Comparison of ENCODE assay signal across 8 cellular contexts in genomic region chr4:36208884-36209473, GRCh38. TPM values are rescaled to one million over a fixed set of nuclear protein-coding genes. Genes with fewer than 3 reads are reported as not detected.
A peak's percentile ranks its signal among the peaks of the same experiment; 100 is the strongest.
DNase-seq lines count a peak whose midpoint lies in the region; ATAC-seq lines count a peak whose summit lies in the region.

No MANE protein-coding gene starts in this region.

- H3K4me3 ChIP-seq in naive thymus-derived CD4-positive, alpha-beta T cell (ENCODE audit: low read length) = no peak overlapping the region

- H3K36me3 ChIP-seq in naive thymus-derived CD4-positive, alpha-beta T cell (ENCODE audit: control insufficient read depth in 2 of 3, insufficient read depth in 3 of 3, low read length in 3 of 3) = peaks cover 0 to 4% (median 3%) of the 10 kb centered on the region in 3 experiments

- CTCF ChIA-PET in naive thymus-derived CD4-positive, alpha-beta T cell (lab: Charles Lee) = no interaction called here

- H3K9me3 ChIP-seq in naive thymus-derived CD4-positive, alpha-beta T cell (ENCODE audit: control insufficient read depth in 2 of 3, low read length in 3 of 3) = no peaks in the 10 kb centered on the region

- H3K27ac ChIP-seq in naive thymus-derived CD4-positive, alpha-beta T cell (ENCODE audit: low read depth, low read length) = no peak overlapping the region

- H3K36me3 Mint-ChIP-seq in naive thymus-derived CD4-positive, alpha-beta T cell = peaks cover 11 to 59% (median 38%) of the 10 kb centered on the region in 5 donors

- peak overlapping the region in 7 of 9 donors; percentile 20 to 84 (median 45) for H3K27ac Mint-ChIP-seq in naive thymus-derived CD4-positive, alpha-beta T cell

- peaks cover 16 to 53% (median 43%) of the 10 kb centered on the region in 7 donors for H3K4me1 Mint-ChIP-seq in naive thymus-derived CD4-positive, alpha-beta T cell

- POLR2A ChIA-PET in naive thymus-derived CD4-positive, alpha-beta T cell (lab: Charles Lee) = interaction anchor here (0.6 kb wide), 1 partner anchor 24 kb away, joined by 3 read pairs; no protein-coding TSS in a partner anchor

- peak overlapping the region in 9 of 10 donors; percentile 34 to 68 (median 57) for H3K4me3 Mint-ChIP-seq in naive thymus-derived CD4-positive, alpha-beta T cell

- H3K27me3 Mint-ChIP-seq in naive thymus-derived CD4-positive, alpha-beta T cell = no peaks in the 10 kb centered on the region

- intact Hi-C loops in naive thymus-derived CD4-positive, alpha-beta T cell (cut with micrococcal nuclease) = loop anchor here (1.0 to 2.0 kb wide), 5 partner anchors 18 to 77 kb away; no protein-coding TSS in a partner anchor

- ATAC-seq in GM18861 (IDR thresholded peaks at IDR 0.05; ENCODE audit: unreplicated experiment) (peak; percentile 84), GM21619 (IDR thresholded peaks at IDR 0.05; ENCODE audit: unreplicated experiment) (peak; percentile 89), HG03558 (IDR thresholded peaks at IDR 0.05; ENCODE audit: extremely low read depth, unreplicated experiment) (peak; percentile 77)
- ATAC-seq in naive thymus-derived CD4-positive, alpha-beta T cell = peak; percentile 79

- no peaks in the 10 kb centered on the region for H3K9me3 Mint-ChIP-seq in naive thymus-derived CD4-positive, alpha-beta T cell

- peak in 6 of 9 donors; percentile 22 to 42 (median 32) for DNase-seq in naive thymus-derived CD4-positive, alpha-beta T cell
- no peak for DNase-seq in effector CD4-positive, alpha-beta T cell
- no peak for DNase-seq in stimulated activated CD4-positive, alpha-beta T cell treated with anti-CD3 and anti-CD28 coated beads, Interleukin-15, amount 100 ng/mL, for 24 hours
- no peak for DNase-seq in cortex of kidney (lab: John Stamatoyannopoulos, UW)
- DNase-seq in Ammon's horn (ENCODE audit: low spot score) = no peak

- H3K27me3 ChIP-seq in naive thymus-derived CD4-positive, alpha-beta T cell (ENCODE audit: control insufficient read depth in 2 of 2, insufficient read depth in 2 of 2, low read length in 2 of 2) = no peaks in the 10 kb centered on the region

- peaks cover 5 to 45% of the 10 kb centered on the region in 2 donors for H3K4me1 ChIP-seq in naive thymus-derived CD4-positive, alpha-beta T cell (ENCODE audit: control insufficient read depth in 2 of 2, insufficient read depth in 2 of 2, low read length in 2 of 2)

RNA-seq across cellular contexts. Expression of gene ARAP2, which starts 35.3 kb away (rescaled TPM):
- total RNA-seq in naive thymus-derived CD4-positive, alpha-beta T cell = 10 to 100 TPM; 39.7 to 78.5 (median 44.7) TPM
- polyA plus RNA-seq in naive thymus-derived CD4-positive, alpha-beta T cell = 10 to 100 TPM; 10.4 to 13.8 TPM

Comparison
In these comparisons a context has a peak if more than half of its experiments do, and no peak if none do; other contexts are left out.
1. DNase-seq: peak in naive thymus-derived CD4-positive, alpha-beta T cell (6 of 9); none in effector CD4-positive, alpha-beta T cell (single experiment), stimulated activated CD4-positive, alpha-beta T cell treated with anti-CD3 and anti-CD28 coated beads, Interleukin-15, amount 100 ng/mL, for 24 hours (single experiment), cortex of kidney (single experiment) and Ammon's horn (single experiment).
2. Peak in every context shown above with its lines, with median percentiles within 50 percentile points of each other: ATAC-seq.